In genomic region chr17:47708864-47709541, GRCh38 we compare ENCODE assay signal across 14 cellular contexts. TPM values are rescaled to one million over a fixed set of nuclear protein-coding genes. Genes with fewer than 3 reads are reported as not detected.
DNase-seq lines count a peak whose midpoint lies in the region; ATAC-seq and TF ChIP-seq lines count a peak whose summit lies in the region.
"Had no signal": no experiment of that assay in that cellular context is flagged by ENCODE, and none has a peak within 500 bp of the region (broad histone marks: within the 10 kb centered on the region; RNA-seq: fewer than 3 reads in every experiment).

No MANE protein-coding gene starts in this region.

- intact Hi-C loops in left ventricle myocardium superior (cut with micrococcal nuclease): no loop called here

- no peak for TF ChIP-seq CTCF in omental fat pad (IDR thresholded peaks at IDR 0.05)

- DNase-seq in COLO668 (lab: John Stamatoyannopoulos, UW; ENCODE audit: unreplicated experiment): peak; percentile 35
- DNase-seq in astrocyte of the hippocampus (ENCODE audit: low read depth, low spot score): peak; percentile 85
- peak; percentile 80 for DNase-seq in left ventricle myocardium superior
- no peak for DNase-seq in omental fat pad (ENCODE audit: low spot score)
- DNase-seq in Kasumi-1 (lab: John Stamatoyannopoulos, UW): no peak
- DNase-seq in NOMO-1 treated with DMSO at 0.1 percent for 48 hours (lab: John Stamatoyannopoulos, UW; ENCODE audit: unreplicated experiment): no peak
- DNase-seq: activated T-cell treated with anti-CD3 and anti-CD28 coated beads, Interleukin-2, amount 50 U/mL, for 72 hours; DMS153; HFFc6; KG1; naive B cell; NCI-H2029 had no signal

- ATAC-seq in left ventricle myocardium superior (peak; percentile 74), omental fat pad (ENCODE audit: low FRiP score) (peak; percentile 67), GM18873 (IDR thresholded peaks at IDR 0.05; ENCODE audit: low FRiP score, unreplicated experiment) (no peak), GM21515 (IDR thresholded peaks at IDR 0.05; ENCODE audit: unreplicated experiment) (no peak)
- ATAC-seq: activated T-cell treated with anti-CD3 and anti-CD28 coated beads, Interleukin-2, amount 50 U/mL, for 72 hours had no signal

RNA-seq across cellular contexts. Expression of gene TBKBP1, which starts 15.0 kb away (rescaled TPM):
- 15.9 TPM for total RNA-seq in left ventricle myocardium superior
- total RNA-seq in omental fat pad: 10 to 100 TPM in 3 of 4 donors, 1 to 10 TPM in 1; 4.0 to 15.6 (median 10.5) TPM

RNA-seq across cellular contexts. Expression of gene TBX21, which starts 24.0 kb away (rescaled TPM):
- total RNA-seq in left ventricle myocardium superior: 0.40 TPM
- 1 to 10 TPM in 3 of 4 donors, under 1 TPM in 1; 0.46 to 4.6 (median 2.0) TPM for total RNA-seq in omental fat pad
- total RNA-seq: HFFc6 had no signal

RNA-seq across cellular contexts. Expression of gene KPNB1, which starts 59.3 kb away (rescaled TPM):
- total RNA-seq in left ventricle myocardium superior (169 TPM), omental fat pad (100 to 1,000 TPM; 193 to 335 (median 207) TPM)

Comparison
In these comparisons a context has a peak if more than half of its experiments do, and no peak if none do; other contexts are left out.
1. DNase-seq: peak in COLO668 (single experiment), astrocyte of the hippocampus (single experiment) and left ventricle myocardium superior (single experiment); none in omental fat pad (single experiment), Kasumi-1 (0 of 2) and NOMO-1 treated with DMSO at 0.1 percent for 48 hours (single experiment).
2. ATAC-seq: peak in left ventricle myocardium superior (single experiment) and omental fat pad (single experiment); none in GM18873 (single experiment) and GM21515 (single experiment).